11 cellular contexts compared by ENCODE assay signal in genomic region chr6:127951172-127951995, GRCh38. TPM values are rescaled to one million over a fixed set of nuclear protein-coding genes. Genes with fewer than 3 reads are reported as not detected.
DNase-seq lines count a peak whose midpoint lies in the region; ATAC-seq, FAIRE-seq and TF ChIP-seq lines count a peak whose summit lies in the region.
"Had no signal": no experiment of that assay in that cellular context is flagged by ENCODE, and none has a peak within 500 bp of the region (broad histone marks: within the 10 kb centered on the region; RNA-seq: fewer than 3 reads in every experiment).

No MANE protein-coding gene starts in this region.

- DNase-seq in memory B cell (ENCODE audit: low spot score in 2 of 2) (no peak), H4 (ENCODE audit: low spot score) (no peak), frontal cortex (ENCODE audit: low spot score in 2 of 2) (no peak), NCI-H2196 (lab: John Stamatoyannopoulos, UW; ENCODE audit: unreplicated experiment) (no peak), right lobe of liver (no peak)
- DNase-seq: activated CD8-positive, alpha-beta memory T cell treated with anti-CD3 and anti-CD28 coated beads for 24 hours; colonic mucosa had no signal

- peak overlapping the region; percentile 30 for H3K4me3 Mint-ChIP-seq in memory B cell

- TF ChIP-seq POLR2A in right lobe of liver (IDR thresholded peaks at IDR 0.05) = no peak

- ATAC-seq in GM18873 (IDR thresholded peaks at IDR 0.05; ENCODE audit: low FRiP score, unreplicated experiment) = peak; percentile 84
- ATAC-seq in GM21737 (IDR thresholded peaks at IDR 0.05; ENCODE audit: unreplicated experiment) = peak; percentile 90
- ATAC-seq in HG03520 (IDR thresholded peaks at IDR 0.05; ENCODE audit: unreplicated experiment) = peak; percentile 60
- peak; percentile 44 for ATAC-seq in memory B cell (ENCODE audit: low read depth)
- no peak for ATAC-seq in right lobe of liver

- TF ChIP-seq CTCF in right lobe of liver (IDR thresholded peaks at IDR 0.05) = no peak

- 55% methylated on average over 4 of the region's 4 CpGs for WGBS in right lobe of liver (ENCODE audit: insufficient coverage, low coverage, low lambda C conversion rate, missing lambda C conversion rate)

- no peaks in the 10 kb centered on the region for H3K27me3 Mint-ChIP-seq in memory B cell

- H3K36me3 Mint-ChIP-seq in memory B cell = no peaks in the 10 kb centered on the region

- no peak for FAIRE-seq in frontal cortex (lab: Jason Lieb, UNC)

- H3K4me1 Mint-ChIP-seq in memory B cell = peaks cover 5% of the 10 kb centered on the region

- no peak overlapping the region for H3K27ac ChIP-seq in right lobe of liver
- H3K27ac ChIP-seq: colonic mucosa, neutrophil had no signal

- peak overlapping the region; percentile 18 for H3K27ac Mint-ChIP-seq in memory B cell

- no peaks in the 10 kb centered on the region for H3K9me3 ChIP-seq in right lobe of liver
- H3K9me3 ChIP-seq: colonic mucosa, neutrophil had no signal

- no peaks in the 10 kb centered on the region for H3K36me3 ChIP-seq in right lobe of liver
- H3K36me3 ChIP-seq: colonic mucosa, neutrophil had no signal

- no peaks in the 10 kb centered on the region for H3K27me3 ChIP-seq in right lobe of liver
- H3K27me3 ChIP-seq: colonic mucosa, neutrophil had no signal

- no peak overlapping the region for H3K4me3 ChIP-seq in right lobe of liver
- H3K4me3 ChIP-seq: colonic mucosa had no signal

- intact Hi-C loops in right lobe of liver (cut with DNase I) = no loop called here

- no peaks in the 10 kb centered on the region for H3K4me1 ChIP-seq in right lobe of liver
- H3K4me1 ChIP-seq: colonic mucosa had no signal

- H3K9me3 Mint-ChIP-seq in memory B cell = peaks cover 3% of the 10 kb centered on the region

RNA-seq across cellular contexts. Expression of gene THEMIS, which starts 50.5 kb away (rescaled TPM):
- total RNA-seq in H4 (2014; rRNA removed; shearing (Covaris generic)) = not detected in 2 replicates
- total RNA-seq in frontal cortex (0.41 TPM), right lobe of liver (under 1 TPM in 5 of 6 experiments, not detected in 1; 0.09 to 0.61 (median 0.17) TPM)

Comparison
In these comparisons a context has a peak if more than half of its experiments do, and no peak if none do; other contexts are left out.
1. ATAC-seq: peak in GM18873 (single experiment), GM21737 (single experiment), HG03520 (single experiment) and memory B cell (single experiment); none in right lobe of liver (0 of 4).